In genomic region chr6:158405321-158405821, GRCh38 we compare ENCODE assay signal across 1 cellular context.
A peak's percentile ranks its signal among the peaks of the same experiment; 100 is the strongest.
TF ChIP-seq lines count a peak whose summit lies in the region.
"Not testable (repeated sequence)": the region's sequence is repeated elsewhere in the genome, so short reads cannot be mapped to it uniquely, and the experiment has no call there.

No MANE protein-coding gene starts in this region.

TF ChIP-seq in K562, 482 proteins besides CTCF, POLR2A, EP300 and RAD21 (continued from another document):
- TF ChIP-seq PBX2 (CRISPR knock-in tag; IDR thresholded peaks at IDR 0.05; ENCODE audit: low read depth), result peak; percentile 51
- peak; percentile 83 for TF ChIP-seq PBX2 (tag; conservative IDR thresholded peaks at IDR 0.05; ENCODE audit: low read depth)
- peak; percentile 57; the same call in 1 of the 2 replicates for TF ChIP-seq SMARCA4 (IDR thresholded peaks at IDR 0.05)
- peak; percentile 97 for TF ChIP-seq MEIS2 (IDR thresholded peaks at IDR 0.05; ENCODE audit: partially characterized antibody)
- TF ChIP-seq ZNF318 (IDR thresholded peaks at IDR 0.05; ENCODE audit: borderline replicate concordance in 1 of 2, low read depth in 1 of 2), result peak in 1 of 2 experiments; percentile 80; a peak in 1 of 4 replicates
- peak; percentile 44; the same call in 1 of the 2 replicates for TF ChIP-seq LEF1 (IDR thresholded peaks at IDR 0.05)
- peak; percentile 51; the same call in 1 of the 2 replicates for TF ChIP-seq KLF16 (IDR thresholded peaks at IDR 0.05)
- TF ChIP-seq MTA3 (IDR thresholded peaks at IDR 0.05; ENCODE audit: borderline replicate concordance), result 0 out of 2 replicates have a peak, but pooled peaks have one; percentile 30
- 0 out of 4 replicates have a peak, but pooled peaks of 1 of the 2 experiments have one; percentile 30 for TF ChIP-seq HDAC1 (IDR thresholded peaks at IDR 0.05)
- TF ChIP-seq KDM1A (IDR thresholded peaks at IDR 0.05), result peak; percentile 85 to 86
- peak; percentile 70 for TF ChIP-seq TCF3 (CRISPR knock-in tag; IDR thresholded peaks at IDR 0.05)
- TF ChIP-seq NFIC (IDR thresholded peaks at IDR 0.05), result peak; percentile 84
- peak; percentile 48 for TF ChIP-seq ATF7 (IDR thresholded peaks at IDR 0.05)
- peak; percentile 84 for TF ChIP-seq ARID1B (IDR thresholded peaks at IDR 0.05)
- TF ChIP-seq HDAC3 (IDR thresholded peaks at IDR 0.05; ENCODE audit: borderline replicate concordance, partially characterized antibody), result peak; percentile 73
- 0 out of 2 replicates have a peak, but pooled peaks have one; percentile 37 for TF ChIP-seq BHLHE40 (IDR thresholded peaks at IDR 0.05; ENCODE audit: low read length)
- peak; percentile 73 for TF ChIP-seq TEAD4 (IDR thresholded peaks at IDR 0.05; ENCODE audit: low read length)
- not testable (repeated sequence) for TF ChIP-seq TEAD4 (CRISPR knock-in tag; IDR thresholded peaks at IDR 0.05; ENCODE audit: borderline replicate concordance)
- TF ChIP-seq DMBX1 (CRISPR knock-in tag; IDR thresholded peaks at IDR 0.05; ENCODE audit: borderline replicate concordance), result peak; percentile 90; the same call in 1 of the 2 replicates
- peak; percentile 83; the same call in 1 of the 2 replicates for TF ChIP-seq SOX6 (IDR thresholded peaks at IDR 0.05)
- TF ChIP-seq NCOA1 (IDR thresholded peaks at IDR 0.05; ENCODE audit: low read depth), result peak; percentile 43; the same call in 1 of the 2 replicates
- peak; percentile 100 for TF ChIP-seq SMAD4 (CRISPR knock-in tag; conservative IDR thresholded peaks at IDR 0.05)
- TF ChIP-seq BCOR (IDR thresholded peaks at IDR 0.05), result 0 out of 2 replicates have a peak, but pooled peaks have one; percentile 11
- peak; percentile 83 for TF ChIP-seq CBFA2T3 (IDR thresholded peaks at IDR 0.05)
- peak; percentile 74; the same call in 1 of the 2 replicates for TF ChIP-seq SMARCE1 (IDR thresholded peaks at IDR 0.05)
- peak; percentile 76 for TF ChIP-seq ZEB2 (IDR thresholded peaks at IDR 0.05)
- TF ChIP-seq PKNOX1 (IDR thresholded peaks at IDR 0.05), result peak; percentile 82
TF ChIP-seq in K562: peak in this region for 47; not testable (repeated sequence) for 435.
